32 cellular contexts compared by ENCODE assay signal in the genomic region with DNA sequence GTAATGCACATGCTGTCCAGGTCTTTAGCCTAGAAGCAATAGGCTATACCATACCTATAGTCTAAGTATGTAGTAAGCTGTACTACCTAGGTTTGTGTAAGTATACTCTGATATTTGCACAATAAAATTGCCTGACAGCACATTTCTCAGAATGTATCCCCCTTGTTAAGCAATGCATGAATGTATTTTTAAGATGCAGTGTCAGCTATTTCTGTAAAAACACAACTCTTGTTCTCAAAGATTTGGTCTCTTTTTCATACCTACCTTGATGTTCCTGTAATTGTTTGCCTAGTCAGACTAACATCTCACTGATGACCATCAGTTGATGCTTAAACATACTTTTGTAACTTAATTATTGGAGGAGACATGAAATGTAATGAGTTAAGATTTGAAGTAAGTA.
"Had no signal": no experiment of that assay in that cellular context is flagged by ENCODE, and none has a peak within 500 bp of the region (broad histone marks: within the 10 kb centered on the region; RNA-seq: fewer than 3 reads in every experiment).

No MANE protein-coding gene starts in this region.

- H3K9me3 ChIP-seq: MG63 had no signal

- H3K4me3 ChIP-seq: MG63 had no signal

- H3K36me3 ChIP-seq: MG63 had no signal

- H3K27me3 ChIP-seq: MG63 had no signal

- DNase-seq: MG63, MM.1S, NCI-H1048, NCI-H1092, NCI-H1092 treated with DMSO at 0.1 percent for 48 hours, NCI-H1105, NCI-H1105 treated with DMSO at 0.1 percent for 48 hours, NCI-H1417, NCI-H1417 treated with DMSO at 0.1 percent for 48 hours, NCI-H1436, NCI-H1436 treated with DMSO at 0.1 percent for 48 hours, NCI-H146, NCI-H1694, NCI-H1694 treated with DMSO at 0.1 percent for 48 hours, NCI-H187, NCI-H187 treated with DMSO at 0.1 percent for 48 hours, NCI-H1930, NCI-H2029, NCI-H2029 treated with DMSO at 0.1 percent for 48 hours, NCI-H2081, NCI-H2081 treated with DMSO at 0.1 percent for 48 hours, NCI-H2107, NCI-H2171, NCI-H2171 treated with DMSO at 0.1 percent for 48 hours, NCI-H2227 treated with DMSO at 0.1 percent for 48 hours, NCI-H226, NCI-H345, NCI-H446, NCI-H446 treated with DMSO at 0.1 percent for 48 hours, NCI-H510A, NCI-H510A treated with DMSO at 0.1 percent for 48 hours, NCI-H526 had no signal
